7 cellular contexts compared by ENCODE assay signal in the genomic region with DNA sequence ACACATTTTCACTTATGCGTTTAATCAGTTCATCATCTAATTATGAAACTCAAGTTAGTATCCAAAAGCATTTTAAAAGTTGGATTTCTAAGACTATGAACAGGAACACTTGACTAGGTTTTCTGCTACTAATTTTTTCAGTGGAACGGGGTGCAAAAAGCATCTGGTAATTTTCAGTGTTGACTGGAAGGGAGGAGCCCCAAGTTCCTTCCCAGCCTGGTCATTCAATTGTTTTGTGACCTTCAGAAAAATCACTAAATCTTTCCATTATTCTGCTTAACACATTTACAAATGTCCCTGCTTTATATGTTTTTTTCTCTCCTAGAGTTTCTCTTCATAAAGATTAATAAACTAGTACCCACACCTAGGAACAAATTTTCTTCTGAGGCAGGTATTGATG. TPM values are rescaled to one million over a fixed set of nuclear protein-coding genes. Genes with fewer than 3 reads are reported as not detected.
"Had no signal": no experiment of that assay in that cellular context is flagged by ENCODE, and none has a peak within 500 bp of the region (broad histone marks: within the 10 kb centered on the region; RNA-seq: fewer than 3 reads in every experiment).

No MANE protein-coding gene starts in this region.

- FAIRE-seq: HTR-8/SVneo had no signal

- DNase-seq: GOT3, H7, HCEC 1CT, IMR-90 had no signal

RNA-seq across cellular contexts. Expression of a gene that starts 6.0 kb away (rescaled TPM):
- total RNA-seq: H4, HT-29 had no signal
